In the genomic region with DNA sequence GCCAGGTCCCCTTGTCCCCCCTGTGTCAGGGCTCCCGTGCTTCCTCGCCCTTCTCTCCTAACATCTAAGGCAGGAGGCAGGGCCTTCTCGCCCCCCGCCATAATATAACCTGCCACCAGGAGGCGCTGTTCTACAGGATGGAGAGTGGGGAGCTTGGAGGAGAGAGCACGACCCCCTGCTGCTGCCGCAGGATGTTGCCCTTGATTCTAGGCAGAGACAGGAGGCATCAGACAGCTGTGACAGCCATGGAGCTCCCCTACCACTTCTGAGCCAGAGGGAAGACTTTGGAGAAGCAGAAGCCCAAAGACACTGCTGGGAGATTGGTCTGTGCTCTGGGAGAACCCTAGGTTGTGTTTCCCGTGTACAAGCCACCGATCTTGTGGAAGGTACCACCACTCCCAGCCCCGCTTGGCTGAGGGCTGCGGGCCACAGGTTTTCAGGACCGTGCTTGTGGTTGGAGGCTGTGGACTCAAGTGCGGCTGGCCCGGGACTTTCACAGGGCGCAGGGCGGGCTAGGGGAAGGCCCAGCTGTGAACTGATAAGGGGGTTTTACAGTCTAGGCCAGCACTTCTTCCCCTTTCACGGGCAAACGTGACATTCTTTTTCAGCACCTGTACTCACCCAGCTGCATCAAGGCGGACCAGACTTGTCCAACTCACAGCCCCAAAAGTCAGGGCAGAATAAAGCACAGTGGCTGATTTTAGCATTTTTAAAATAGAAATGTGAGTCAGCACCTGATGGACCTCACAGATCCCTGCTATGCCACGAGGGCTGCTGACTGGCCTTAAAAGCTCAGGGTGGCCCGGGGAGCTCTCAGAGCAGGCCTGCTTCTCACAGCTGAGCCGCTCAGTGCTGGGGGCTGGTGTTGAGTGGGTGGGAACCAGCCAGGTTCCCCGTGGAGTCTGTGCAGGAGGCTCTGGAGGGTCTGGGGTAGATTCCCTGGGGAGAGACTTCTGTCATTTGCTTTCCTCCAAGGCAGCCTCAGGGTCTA, we compare ENCODE assay signal across 7 cellular contexts. TPM values are rescaled to one million over a fixed set of nuclear protein-coding genes. Genes with fewer than 3 reads are reported as not detected.
DNase-seq lines count a peak whose midpoint lies in the region; ATAC-seq, FAIRE-seq and TF ChIP-seq lines count a peak whose summit lies in the region.

No MANE protein-coding gene starts in this region.

- H3K4me3 ChIP-seq in astrocyte (ENCODE audit: insufficient read depth, low read depth, low read length), result no peak overlapping the region

- no peak overlapping the region for H3K27ac ChIP-seq in astrocyte (ENCODE audit: low read depth, low read length)

- H3K4me2 ChIP-seq in astrocyte (ENCODE audit: low read length), result no peak overlapping the region

- H3K9me3 Mint-ChIP-seq in astrocyte (ENCODE audit: unreplicated experiment) (no peaks in the 10 kb centered on the region), immature natural killer cell (no peaks in the 10 kb centered on the region)

- H3K27me3 ChIP-seq in astrocyte (ENCODE audit: insufficient read depth, low read length), result no peaks in the 10 kb centered on the region

- H3K36me3 Mint-ChIP-seq in astrocyte (ENCODE audit: low read depth, unreplicated experiment) (no peaks in the 10 kb centered on the region), immature natural killer cell (no peaks in the 10 kb centered on the region)

- H3K4me1 Mint-ChIP-seq in astrocyte (ENCODE audit: low read depth, unreplicated experiment), result no peaks in the 10 kb centered on the region
- peaks cover 74 to 78% of the 10 kb centered on the region in 2 donors for H3K4me1 Mint-ChIP-seq in immature natural killer cell

- H2AFZ ChIP-seq in astrocyte (ENCODE audit: low read depth, low read length), result no peak overlapping the region

- H3K4me3 Mint-ChIP-seq in astrocyte (ENCODE audit: unreplicated experiment) (no peak overlapping the region), immature natural killer cell (peak overlapping the region; percentile 77 to 93 (median 82))

- ATAC-seq in GM18505 (IDR thresholded peaks at IDR 0.05; ENCODE audit: unreplicated experiment) (peak; percentile 87), HG02623 (IDR thresholded peaks at IDR 0.05; ENCODE audit: unreplicated experiment) (peak; percentile 90)

- H3K9ac ChIP-seq in astrocyte (ENCODE audit: low read length), result no peak overlapping the region

- DNase-seq in NCI-H1048 (lab: John Stamatoyannopoulos, UW), result peak; percentile 33
- DNase-seq in T-helper 22 cell (ENCODE audit: low read depth), result peak; percentile 71
- DNase-seq in astrocyte (ENCODE audit: low read depth), result no peak
- DNase-seq in immature natural killer cell, result peak; percentile 89 to 91 (median 90)
- DNase-seq in stimulated activated CD4-positive, alpha-beta T cell treated with anti-CD3 and anti-CD28 coated beads, Interleukin-1b, Interleukin-23, amount 100 ng/mL, for 24 hours (ENCODE audit: low read depth in 4 of 4, low spot score in 1 of 4), result peak; percentile 84 to 93 (median 88)

- peak; percentile 41 for TF ChIP-seq CTCF in astrocyte (IDR thresholded peaks at IDR 0.05; ENCODE audit: insufficient read depth, low read depth, low read length)

- H3K36me3 ChIP-seq in astrocyte (ENCODE audit: insufficient read depth, low read length), result no peaks in the 10 kb centered on the region

- no peaks in the 10 kb centered on the region for H4K20me1 ChIP-seq in astrocyte (ENCODE audit: insufficient read depth, low read length)

- H3K27ac Mint-ChIP-seq in astrocyte (ENCODE audit: unreplicated experiment), result no peak overlapping the region
- peak overlapping the region; percentile 86 to 99 (median 96) for H3K27ac Mint-ChIP-seq in immature natural killer cell

- FAIRE-seq in astrocyte (lab: Jason Lieb, UNC), result no peak

- H3K9me3 ChIP-seq in astrocyte (ENCODE audit: insufficient read depth, low read depth, low read length), result no peaks in the 10 kb centered on the region

- H3K79me2 ChIP-seq in astrocyte (ENCODE audit: insufficient read depth, low read length), result no peaks in the 10 kb centered on the region

- TF ChIP-seq POLR2A in GM18505 (IDR thresholded peaks at IDR 0.05; ENCODE audit: borderline replicate concordance, extremely low read depth, insufficient read depth, insufficient read length), result peak; percentile 26

- no peaks in the 10 kb centered on the region for H3K4me1 ChIP-seq in astrocyte (ENCODE audit: insufficient read depth, low read length)

- peaks cover 6% of the 10 kb centered on the region for H3K27me3 Mint-ChIP-seq in astrocyte (ENCODE audit: low read depth, unreplicated experiment)
- H3K27me3 Mint-ChIP-seq in immature natural killer cell (ENCODE audit: low read depth in 3 of 3), result peaks cover 8 to 20% (median 11%) of the 10 kb centered on the region in 3 donors

RNA-seq across cellular contexts. Expression of gene TIGIT, which starts 2.6 kb away (rescaled TPM):
- total RNA-seq in astrocyte, result not detected in 2 replicates
- 10 to 100 TPM; 58.7 to 89.9 (median 87.3) TPM for polyA plus RNA-seq in immature natural killer cell

RNA-seq across cellular contexts. Expression of gene ZNF80, which starts 53.8 kb away (rescaled TPM):
- not detected in 2 replicates for total RNA-seq in astrocyte
- polyA plus RNA-seq in immature natural killer cell, result 1 to 10 TPM in 2 of 3 donors, under 1 TPM in 1; 0.81 to 2.0 (median 1.7) TPM
